Comparison of ENCODE assay signal across 9 cellular contexts in genomic region chrX:109840585-109840984, GRCh38.
DNase-seq lines count a peak whose midpoint lies in the region; ATAC-seq, FAIRE-seq and TF ChIP-seq lines count a peak whose summit lies in the region.
"Had no signal": no experiment of that assay in that cellular context is flagged by ENCODE, and none has a peak within 500 bp of the region (broad histone marks: within the 10 kb centered on the region; RNA-seq: fewer than 3 reads in every experiment).

No MANE protein-coding gene starts in this region.

- 75 to 83% methylated on average over 3 of the region's 3 CpGs for WGBS in pancreas, 2 donors

- no peak overlapping the region for H3K4me3 ChIP-seq in NT2/D1 (ENCODE audit: insufficient read length, low read depth)
- H3K4me3 ChIP-seq in pancreas = no peak overlapping the region

- POLR2A ChIA-PET in naive thymus-derived CD8-positive, alpha-beta T cell (lab: Charles Lee) = no interaction called here

- ATAC-seq in pancreas = peak in 3 of 4 donors; percentile 53 to 88 (median 85)
- no peak for ATAC-seq in effector memory CD8-positive, alpha-beta T cell (replicated peaks)
- ATAC-seq in naive thymus-derived CD8-positive, alpha-beta T cell = no peak

- no peaks in the 10 kb centered on the region for H3K4me1 Mint-ChIP-seq in effector memory CD8-positive, alpha-beta T cell (ENCODE audit: low read depth in 2 of 2)
- no peaks in the 10 kb centered on the region for H3K4me1 Mint-ChIP-seq in naive thymus-derived CD8-positive, alpha-beta T cell
- H3K4me1 Mint-ChIP-seq: central memory CD8-positive, alpha-beta T cell had no signal

- H3K9ac ChIP-seq in NT2/D1 (ENCODE audit: insufficient read length, low read depth) = peak overlapping the region; percentile 57

- intact Hi-C loops in pancreas (cut with DNase I) = no loop called here

- H3K27ac ChIP-seq in epithelial cell of prostate = peak overlapping the region; percentile 31
- H3K27ac ChIP-seq in pancreas = no peak overlapping the region

- H3K36me3 ChIP-seq in NT2/D1 (ENCODE audit: insufficient read depth, insufficient read length, low read length) (no peaks in the 10 kb centered on the region), pancreas (no peaks in the 10 kb centered on the region)

- DNase-seq in EL = peak; percentile 92
- DNase-seq in NT2/D1 (ENCODE audit: low read depth, low spot score) = no peak
- peak; percentile 45 for DNase-seq in epithelial cell of prostate (ENCODE audit: low read depth, low spot score)
- peak in 1 of 6 donors; percentile 23 for DNase-seq in pancreas
- no peak for DNase-seq in effector memory CD8-positive, alpha-beta T cell
- no peak for DNase-seq in activated CD8-positive, alpha-beta memory T cell treated with anti-CD3 and anti-CD28 coated beads for 24 hours
- no peak for DNase-seq in cerebellar cortex (ENCODE audit: low spot score)
- no peak for DNase-seq in naive thymus-derived CD8-positive, alpha-beta T cell

- TF ChIP-seq CTCF in pancreas (IDR thresholded peaks at IDR 0.05) = no peak

- FAIRE-seq in pancreas (lab: Jason Lieb, UNC) = no peak

- H3K27me3 ChIP-seq in NT2/D1 (ENCODE audit: insufficient read depth, insufficient read length) (no peaks in the 10 kb centered on the region), pancreas (peaks cover 0 to 6% (median 0%) of the 10 kb centered on the region in 4 donors)

- peaks cover 2% of the 10 kb centered on the region for H3K4me1 ChIP-seq in NT2/D1 (ENCODE audit: insufficient read depth, insufficient read length)
- H3K4me1 ChIP-seq in pancreas = no peaks in the 10 kb centered on the region

- no peak overlapping the region for H3K27ac Mint-ChIP-seq in effector memory CD8-positive, alpha-beta T cell
- no peak overlapping the region for H3K27ac Mint-ChIP-seq in naive thymus-derived CD8-positive, alpha-beta T cell

- H3K9me3 Mint-ChIP-seq in effector memory CD8-positive, alpha-beta T cell = no peaks in the 10 kb centered on the region
- H3K9me3 Mint-ChIP-seq in naive thymus-derived CD8-positive, alpha-beta T cell = peaks cover 0 to 3% (median 0%) of the 10 kb centered on the region in 9 donors
- H3K9me3 Mint-ChIP-seq: central memory CD8-positive, alpha-beta T cell had no signal

- H3K4me3 Mint-ChIP-seq in effector memory CD8-positive, alpha-beta T cell = no peak overlapping the region
- no peak overlapping the region for H3K4me3 Mint-ChIP-seq in naive thymus-derived CD8-positive, alpha-beta T cell
- H3K4me3 Mint-ChIP-seq: central memory CD8-positive, alpha-beta T cell had no signal

- H3K27me3 Mint-ChIP-seq in effector memory CD8-positive, alpha-beta T cell = no peaks in the 10 kb centered on the region
- H3K27me3 Mint-ChIP-seq in naive thymus-derived CD8-positive, alpha-beta T cell = peaks cover 0 to 2% (median 0%) of the 10 kb centered on the region in 5 donors
- H3K27me3 Mint-ChIP-seq: central memory CD8-positive, alpha-beta T cell had no signal

- no peaks in the 10 kb centered on the region for H3K36me3 Mint-ChIP-seq in effector memory CD8-positive, alpha-beta T cell (ENCODE audit: insufficient read depth)
- no peaks in the 10 kb centered on the region for H3K36me3 Mint-ChIP-seq in naive thymus-derived CD8-positive, alpha-beta T cell

- H3K9me3 ChIP-seq in NT2/D1 (ENCODE audit: insufficient read depth, low read length) (no peaks in the 10 kb centered on the region), pancreas (no peaks in the 10 kb centered on the region)

Comparison
In these comparisons a context has a peak if more than half of its experiments do, and no peak if none do; other contexts are left out.
1. DNase-seq: peak in EL (single experiment) and epithelial cell of prostate (single experiment); none in NT2/D1 (single experiment), effector memory CD8-positive, alpha-beta T cell (0 of 3), activated CD8-positive, alpha-beta memory T cell treated with anti-CD3 and anti-CD28 coated beads for 24 hours (single experiment), cerebellar cortex (single experiment) and naive thymus-derived CD8-positive, alpha-beta T cell (0 of 10).
2. ATAC-seq: peak in pancreas (3 of 4); none in effector memory CD8-positive, alpha-beta T cell (single experiment) and naive thymus-derived CD8-positive, alpha-beta T cell (0 of 2).